Comparison of ENCODE assay signal across 13 cellular contexts in genomic region chr2:200788129-200788718, GRCh38. TPM values are rescaled to one million over a fixed set of nuclear protein-coding genes. Genes with fewer than 3 reads are reported as not detected.
DNase-seq lines count a peak whose midpoint lies in the region; ATAC-seq, FAIRE-seq and TF ChIP-seq lines count a peak whose summit lies in the region.
"Had no signal": no experiment of that assay in that cellular context is flagged by ENCODE, and none has a peak within 500 bp of the region (broad histone marks: within the 10 kb centered on the region; RNA-seq: fewer than 3 reads in every experiment).

No MANE protein-coding gene starts in this region.

- no peak for FAIRE-seq in A549 (lab: Jason Lieb, UNC)

- CTCF ChIA-PET in A549 (lab: Yijun Ruan, JAX), result interaction anchor here (0.5 to 1.2 kb wide), 2 partner anchors 53 to 85 kb away, joined by 3 to 4 read pairs; no protein-coding TSS in a partner anchor

- TF ChIP-seq RAD21 in A549 (conservative IDR thresholded peaks at IDR 0.05 in 1 of 2, IDR thresholded peaks at IDR 0.05 in 1 of 2), result no peak

- peaks cover 18% of the 10 kb centered on the region for H3K4me1 Mint-ChIP-seq in mesothelial cell of epicardium
- H3K4me1 Mint-ChIP-seq: B cell had no signal

- DNase-seq in A549 (ENCODE audit: low read depth in 1 of 2, low spot score in 1 of 2) (no peak), LHCN-M2 (ENCODE audit: low read depth) (peak; percentile 61), dermis blood vessel endothelial cell (peak; percentile 92), mesothelial cell of epicardium (ENCODE audit: low spot score in 2 of 2, unreplicated experiment in 2 of 2) (no peak), pons (ENCODE audit: low spot score) (no peak), NCI-H446 (lab: John Stamatoyannopoulos, UW) (no peak)
- no peak for DNase-seq in activated CD4-positive, CD25-positive, alpha-beta regulatory T cell (lab: John Stamatoyannopoulos, UW)
- DNase-seq: colonic mucosa; stimulated activated naive CD8-positive, alpha-beta T cell treated with anti-CD3 and anti-CD28 coated beads, Interleukin-15, Interleukin-2, amounts not matched to agents 100 U/mL and 50 U/mL, for 24 hours had no signal

- H3K27me3 Mint-ChIP-seq in mesothelial cell of epicardium (ENCODE audit: low read depth), result peaks cover 2% of the 10 kb centered on the region

- TF ChIP-seq CTCF in A549 (IDR thresholded peaks at IDR 0.05) (no peak), mesothelial cell of epicardium (IDR thresholded peaks at IDR 0.05; ENCODE audit: unreplicated experiment) (no peak)

- no peaks in the 10 kb centered on the region for H3K36me3 Mint-ChIP-seq in mesothelial cell of epicardium

- H3K4me2 ChIP-seq in A549, result peak overlapping the region; percentile 79; the same call in 2 of the 3 replicates
- H3K4me2 ChIP-seq: GM23338 had no signal

- no peaks in the 10 kb centered on the region for H3K9me3 ChIP-seq in A549
- H3K9me3 ChIP-seq: colonic mucosa had no signal

- no peak overlapping the region for H3K4me3 ChIP-seq in A549
- H3K4me3 ChIP-seq: colonic mucosa, GM23338 had no signal

- no peak for TF ChIP-seq EP300 in A549 (IDR thresholded peaks at IDR 0.05)

- no peak overlapping the region for H3K4me3 Mint-ChIP-seq in mesothelial cell of epicardium
- H3K4me3 Mint-ChIP-seq: activated T-helper 1 cell treated with anti-CD3 and anti-CD28 coated beads, Interleukin-12 subunit alpha, Interleukin-12 subunit beta, Interleukin-2, Interleukin-4 antibody, amounts not matched to agents 30 ng/mL and 10 ng/mL and 1 ng/mL, durations not matched to agents 14 hours and 24 hours and 36 hours; B cell; GM23338 had no signal

- peak; percentile 9 to 15; a peak in 3 of 6 replicates for ATAC-seq in A549
- ATAC-seq in HG03469 (IDR thresholded peaks at IDR 0.05; ENCODE audit: unreplicated experiment), result no peak
- ATAC-seq: GM23338 had no signal

- H3K27ac Mint-ChIP-seq in mesothelial cell of epicardium, result peak overlapping the region; percentile 27
- H3K27ac Mint-ChIP-seq: activated T-helper 1 cell treated with anti-CD3 and anti-CD28 coated beads, Interleukin-12 subunit alpha, Interleukin-12 subunit beta, Interleukin-2, Interleukin-4 antibody, amounts not matched to agents 30 ng/mL and 10 ng/mL and 1 ng/mL, durations not matched to agents 14 hours and 24 hours and 36 hours; B cell had no signal

- POLR2A ChIA-PET in A549 (lab: Yijun Ruan, JAX), result interaction anchor here (1.0 to 1.3 kb wide), 2 partner anchors 24 to 41 kb away, joined by 3 to 8 read pairs; no protein-coding TSS in a partner anchor

- no peaks in the 10 kb centered on the region for H3K9me3 Mint-ChIP-seq in mesothelial cell of epicardium
- H3K9me3 Mint-ChIP-seq: activated T-helper 1 cell treated with anti-CD3 and anti-CD28 coated beads, Interleukin-12 subunit alpha, Interleukin-12 subunit beta, Interleukin-2, Interleukin-4 antibody, amounts not matched to agents 30 ng/mL and 10 ng/mL and 1 ng/mL, durations not matched to agents 14 hours and 24 hours and 36 hours; GM23338 had no signal

- no peak for TF ChIP-seq POLR2A in A549 (IDR thresholded peaks at IDR 0.05; ENCODE audit: low read length)

- WGBS in A549 (ENCODE audit: missing lambda C conversion rate), result 95% methylated on average over 6 of the region's 6 CpGs

- H3K4me1 ChIP-seq in A549, result peaks cover 42% of the 10 kb centered on the region
- H3K4me1 ChIP-seq: colonic mucosa had no signal

- peak overlapping the region; percentile 84 to 86 for H3K27ac ChIP-seq in A549
- H3K27ac ChIP-seq: colonic mucosa had no signal

TF ChIP-seq in A549, 52 proteins besides CTCF, POLR2A, EP300 and RAD21:
- TF ChIP-seq ZC3H11A (IDR thresholded peaks at IDR 0.05), result no peak
- no peak for TF ChIP-seq BCL3 (IDR thresholded peaks at IDR 0.05)
- TF ChIP-seq HDAC2 (IDR thresholded peaks at IDR 0.05), result no peak
- no peak for TF ChIP-seq NFE2L2 (conservative IDR thresholded peaks at IDR 0.05; ENCODE audit: low read length)
- no peak for TF ChIP-seq CHD2 (IDR thresholded peaks at IDR 0.05; ENCODE audit: low read length, partially characterized antibody)
- TF ChIP-seq MYC (IDR thresholded peaks at IDR 0.05; ENCODE audit: borderline replicate concordance, low read length), result no peak
- no peak for TF ChIP-seq USF2 (IDR thresholded peaks at IDR 0.05)
- no peak for TF ChIP-seq NR3C1 (IDR thresholded peaks at IDR 0.05)
- no peak for TF ChIP-seq HOXB13 (CRISPR knock-in tag; IDR thresholded peaks at IDR 0.05; ENCODE audit: low read depth)
- TF ChIP-seq ZFP36 (IDR thresholded peaks at IDR 0.05; ENCODE audit: borderline replicate concordance, partially characterized antibody), result no peak
- no peak for TF ChIP-seq PBX3 (IDR thresholded peaks at IDR 0.05)
- no peak for TF ChIP-seq E2F6 (IDR thresholded peaks at IDR 0.05; ENCODE audit: borderline replicate concordance, low read depth)
- TF ChIP-seq HOXA7 (CRISPR knock-in tag; IDR thresholded peaks at IDR 0.05), result no peak

RNA-seq across cellular contexts. Expression of gene BZW1, which starts 23.5 kb away (rescaled TPM):
- polyA plus RNA-seq in A549 (2011; rRNA removed) (439 and 494 TPM in 2 replicates), A549 (2017; fragmentation: RNase III; extraction: RNeasy Plus Mini Kit Qiagen cat#74134 plus additional on column Dnase treatment) (401 to 422 TPM (median 419 TPM) in 3 replicates)
- polyA plus RNA-seq in A549 (2012; cell fraction: cytosol; rRNA removed), result 110 and 135 TPM in 2 replicates
- polyA plus RNA-seq in A549 (2012; cell fraction: nucleus; rRNA removed), result 52.0 and 65.2 TPM in 2 replicates
- polyA minus RNA-seq in A549 (2011; rRNA and poly(A)+ RNA removed), result 440 and 450 TPM in 2 replicates
- total RNA-seq in LHCN-M2 (2014; rRNA removed) (407 and 500 TPM in 2 replicates), dermis blood vessel endothelial cell (510 and 784 TPM in 2 replicates), mesothelial cell of epicardium (207 to 233 TPM (median 209 TPM) in 3 replicates)
- 171 TPM for polyA plus RNA-seq in LHCN-M2 (2012)

Comparison
In these comparisons a context has a peak if more than half of its experiments do, and no peak if none do; other contexts are left out.
1. DNase-seq: peak in LHCN-M2 (single experiment) and dermis blood vessel endothelial cell (single experiment); none in A549 (0 of 2), mesothelial cell of epicardium (0 of 2), pons (single experiment), NCI-H446 (0 of 2) and activated CD4-positive, CD25-positive, alpha-beta regulatory T cell (0 of 4).